Comparison of ENCODE assay signal across 8 cellular contexts in the genomic region with DNA sequence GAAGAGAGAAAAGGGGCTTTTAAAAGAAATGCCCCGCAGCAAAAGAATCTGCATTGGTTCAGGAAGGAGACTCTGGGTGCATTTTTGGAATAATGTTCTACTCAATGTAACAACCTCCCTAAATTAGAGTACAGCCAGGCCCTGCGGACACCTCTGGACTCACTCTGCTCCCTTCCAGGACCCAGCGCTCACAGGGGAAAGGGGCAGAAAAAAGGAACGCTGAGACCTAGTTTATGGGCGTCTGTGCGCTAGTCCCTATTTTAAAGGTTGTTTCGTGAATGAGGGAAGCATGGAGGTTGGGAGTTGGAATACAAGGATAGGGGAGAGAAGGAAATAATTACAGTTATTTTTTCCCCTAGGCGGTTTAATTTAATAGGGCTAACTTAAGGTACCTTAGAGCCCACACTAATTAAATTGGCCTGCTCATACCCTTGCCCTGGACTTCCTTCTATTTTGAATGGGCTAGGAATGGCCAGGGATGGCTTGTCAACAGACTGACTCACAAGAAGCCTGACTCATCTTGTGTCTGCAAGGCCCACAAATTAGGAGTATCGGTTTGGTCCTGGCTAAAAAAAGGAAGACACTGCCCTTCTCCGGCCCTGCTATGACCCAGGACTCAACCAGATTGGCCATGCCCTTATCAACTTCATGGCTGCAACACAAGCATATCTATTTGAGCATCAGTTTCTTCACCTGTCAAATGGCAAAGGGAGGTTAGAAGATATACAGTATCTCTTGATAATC. TPM values are rescaled to one million over a fixed set of nuclear protein-coding genes. Genes with fewer than 3 reads are reported as not detected.
DNase-seq lines count a peak whose midpoint lies in the region; ATAC-seq and TF ChIP-seq lines count a peak whose summit lies in the region.

No MANE protein-coding gene starts in this region.

- H3K4me1 ChIP-seq in HEK293 (ENCODE audit: control insufficient read depth, insufficient read depth, low read length) (peaks cover 16% of the 10 kb centered on the region), foreskin keratinocyte (peaks cover 24% of the 10 kb centered on the region)

- H3K27me3 ChIP-seq in foreskin keratinocyte = no peaks in the 10 kb centered on the region

- peaks cover 6% of the 10 kb centered on the region; the same call in 1 of the 2 replicates for H3K27me3 Mint-ChIP-seq in WTC11 (ENCODE audit: low read depth)

- ATAC-seq in WTC11 (no peak), foreskin keratinocyte (peak; percentile 45), HG02981 (IDR thresholded peaks at IDR 0.05; ENCODE audit: unreplicated experiment) (no peak)

- peaks cover 0 to 2% of the 10 kb centered on the region in 2 experiments; a peak in 1 of 3 replicates for H3K36me3 ChIP-seq in HEK293 (ENCODE audit: control insufficient read depth in 2 of 2, insufficient read depth in 1 of 2, low read length in 2 of 2)

- CTCF ChIA-PET in HEK293 (lab: Yijun Ruan, JAX) (interaction anchor here (1.2 kb wide), 2 partner anchors 81 to 96 kb away, joined by 3 to 16 read pairs; no protein-coding TSS in a partner anchor), WTC11 (lab: Charles Lee) (interaction anchor here (0.8 to 5.6 kb wide), 10 partner anchors 16 to 227 kb away, joined by 3 to 145 read pairs (median 5); no protein-coding TSS in a partner anchor)

- no peak overlapping the region; the same call in 1 of the 2 replicates for H3K4me3 ChIP-seq in HEK293 (ENCODE audit: low read depth, low read length)

- H3K27ac ChIP-seq in HEK293 (ENCODE audit: extremely low read depth, low read depth, low read length) (peak overlapping the region; percentile 62), foreskin keratinocyte (peak overlapping the region; percentile 69)

- peak overlapping the region; percentile 99 for H3K27ac Mint-ChIP-seq in WTC11

- POLR2A ChIA-PET in HEK293 (lab: Yijun Ruan, JAX) = interaction anchor here (0.9 to 2.3 kb wide), 6 partner anchors 11 to 462 kb away, joined by 3 to 44 read pairs (median 5); a partner anchor contains a TSS
- POLR2A ChIA-PET in WTC11 (lab: Charles Lee) = interaction anchor here (0.6 to 2.6 kb wide), 16 partner anchors 11 to 208 kb away, joined by 3 to 127 read pairs (median 4); a partner anchor contains a TSS

- DNase-seq in AG08396 (ENCODE audit: low spot score) = peak; percentile 81
- no peak for DNase-seq in WTC11 (ENCODE audit: low spot score)
- DNase-seq in foreskin keratinocyte = peak; percentile 44 to 71
- DNase-seq in pulmonary artery endothelial cell (ENCODE audit: low read depth, low spot score) = peak; percentile 43
- no peak for DNase-seq in UCSD-AML1 (lab: John Stamatoyannopoulos, UW; ENCODE audit: unreplicated experiment)
- DNase-seq in activated CD4-positive, CD25-positive, alpha-beta regulatory T cell (lab: John Stamatoyannopoulos, UW) = no peak

- peaks cover 61% of the 10 kb centered on the region for H3K4me1 Mint-ChIP-seq in WTC11

- H3K36me3 Mint-ChIP-seq in WTC11 = peaks cover 6% of the 10 kb centered on the region

- peak overlapping the region; percentile 88 for H3K4me3 Mint-ChIP-seq in WTC11

- H3K9me3 Mint-ChIP-seq in WTC11 = no peaks in the 10 kb centered on the region

- TF ChIP-seq CTCF in HEK293 (tag by site-specific recombination; IDR thresholded peaks at IDR 0.05) = no peak
- no peak for TF ChIP-seq CTCF in WTC11 (IDR thresholded peaks at IDR 0.05)
- no peak for TF ChIP-seq CTCF in foreskin keratinocyte (conservative IDR thresholded peaks at IDR 0.05)

- no peaks in the 10 kb centered on the region for H3K9me3 ChIP-seq in HEK293 (ENCODE audit: control insufficient read depth, insufficient read depth, low read depth, low read length)

TF ChIP-seq in HEK293, 187 proteins besides CTCF, POLR2A, EP300 and RAD21 (continues in another document):
- TF ChIP-seq ZBTB1 (tag by site-specific recombination; IDR thresholded peaks at IDR 0.05) = no peak
- no peak for TF ChIP-seq HOXC10 (CRISPR knock-in tag; IDR thresholded peaks at IDR 0.05)
- TF ChIP-seq, protein P1, sequence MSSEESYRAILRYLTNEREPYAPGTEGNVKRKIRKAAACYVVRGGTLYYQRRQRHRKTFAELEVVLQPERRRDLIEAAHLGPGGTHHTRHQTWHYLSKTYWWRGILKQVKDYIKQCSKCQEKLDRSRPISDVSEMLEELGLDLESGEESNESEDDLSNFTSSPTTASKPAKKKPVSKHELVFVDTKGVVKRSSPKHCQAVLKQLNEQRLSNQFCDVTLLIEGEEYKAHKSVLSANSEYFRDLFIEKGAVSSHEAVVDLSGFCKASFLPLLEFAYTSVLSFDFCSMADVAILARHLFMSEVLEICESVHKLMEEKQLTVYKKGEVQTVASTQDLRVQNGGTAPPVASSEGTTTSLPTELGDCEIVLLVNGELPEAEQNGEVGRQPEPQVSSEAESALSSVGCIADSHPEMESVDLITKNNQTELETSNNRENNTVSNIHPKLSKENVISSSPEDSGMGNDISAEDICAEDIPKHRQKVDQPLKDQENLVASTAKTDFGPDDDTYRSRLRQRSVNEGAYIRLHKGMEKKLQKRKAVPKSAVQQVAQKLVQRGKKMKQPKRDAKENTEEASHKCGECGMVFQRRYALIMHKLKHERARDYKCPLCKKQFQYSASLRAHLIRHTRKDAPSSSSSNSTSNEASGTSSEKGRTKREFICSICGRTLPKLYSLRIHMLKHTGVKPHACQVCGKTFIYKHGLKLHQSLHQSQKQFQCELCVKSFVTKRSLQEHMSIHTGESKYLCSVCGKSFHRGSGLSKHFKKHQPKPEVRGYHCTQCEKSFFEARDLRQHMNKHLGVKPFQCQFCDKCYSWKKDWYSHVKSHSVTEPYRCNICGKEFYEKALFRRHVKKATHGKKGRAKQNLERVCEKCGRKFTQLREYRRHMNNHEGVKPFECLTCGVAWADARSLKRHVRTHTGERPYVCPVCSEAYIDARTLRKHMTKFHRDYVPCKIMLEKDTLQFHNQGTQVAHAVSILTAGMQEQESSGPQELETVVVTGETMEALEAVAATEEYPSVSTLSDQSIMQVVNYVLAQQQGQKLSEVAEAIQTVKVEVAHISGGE (tag by site-specific recombination; conservative IDR thresholded peaks at IDR 0.05; ENCODE audit: low read depth) = no peak
- TF ChIP-seq ZNF768 (tag by site-specific recombination; IDR thresholded peaks at IDR 0.05) = no peak
- TF ChIP-seq FEZF1 (tag by site-specific recombination; IDR thresholded peaks at IDR 0.05) = no peak
- no peak for TF ChIP-seq ZNF311 (tag by site-specific recombination; IDR thresholded peaks at IDR 0.05; ENCODE audit: borderline replicate concordance)
- no peak for TF ChIP-seq ZNF610 (tag by site-specific recombination; IDR thresholded peaks at IDR 0.05; ENCODE audit: borderline replicate concordance)
- TF ChIP-seq YY2 (tag by site-specific recombination; IDR thresholded peaks at IDR 0.05) = no peak
- 0 out of 2 replicates have a peak, but pooled peaks have one; percentile 1 for TF ChIP-seq ZNF623 (tag by site-specific recombination; IDR thresholded peaks at IDR 0.05)
- no peak for TF ChIP-seq ZNF549 (tag by site-specific recombination; IDR thresholded peaks at IDR 0.05)

TF ChIP-seq in WTC11, 78 proteins besides CTCF, POLR2A, EP300 and RAD21:
- no peak for TF ChIP-seq NFYB (CRISPR knock-in tag; conservative IDR thresholded peaks at IDR 0.05; ENCODE audit: low read depth)
- TF ChIP-seq ELF4 (CRISPR knock-in tag; IDR thresholded peaks at IDR 0.05; ENCODE audit: low read depth) = no peak
- TF ChIP-seq, protein P2, sequence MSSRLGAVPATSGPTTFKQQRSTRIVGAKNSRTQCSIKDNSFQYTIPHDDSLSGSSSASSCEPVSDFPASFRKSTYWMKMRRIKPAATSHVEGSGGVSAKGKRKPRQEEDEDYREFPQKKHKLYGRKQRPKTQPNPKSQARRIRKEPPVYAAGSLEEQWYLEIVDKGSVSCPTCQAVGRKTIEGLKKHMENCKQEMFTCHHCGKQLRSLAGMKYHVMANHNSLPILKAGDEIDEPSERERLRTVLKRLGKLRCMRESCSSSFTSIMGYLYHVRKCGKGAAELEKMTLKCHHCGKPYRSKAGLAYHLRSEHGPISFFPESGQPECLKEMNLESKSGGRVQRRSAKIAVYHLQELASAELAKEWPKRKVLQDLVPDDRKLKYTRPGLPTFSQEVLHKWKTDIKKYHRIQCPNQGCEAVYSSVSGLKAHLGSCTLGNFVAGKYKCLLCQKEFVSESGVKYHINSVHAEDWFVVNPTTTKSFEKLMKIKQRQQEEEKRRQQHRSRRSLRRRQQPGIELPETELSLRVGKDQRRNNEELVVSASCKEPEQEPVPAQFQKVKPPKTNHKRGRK (CRISPR knock-in tag; IDR thresholded peaks at IDR 0.05; ENCODE audit: borderline replicate concordance) = no peak
- TF ChIP-seq ZNF416 (CRISPR knock-in tag; IDR thresholded peaks at IDR 0.05) = no peak
- no peak for TF ChIP-seq ZNF219 (CRISPR knock-in tag; IDR thresholded peaks at IDR 0.05; ENCODE audit: borderline replicate concordance)
- TF ChIP-seq SOX15 (CRISPR knock-in tag; IDR thresholded peaks at IDR 0.05) = no peak
- no peak for TF ChIP-seq ATF1 (CRISPR knock-in tag; IDR thresholded peaks at IDR 0.05)
- no peak for TF ChIP-seq ZNF263 (CRISPR knock-in tag; IDR thresholded peaks at IDR 0.05; ENCODE audit: low read depth)
- TF ChIP-seq JUN (CRISPR knock-in tag; IDR thresholded peaks at IDR 0.05) = no peak

RNA-seq across cellular contexts. Expression of a gene that starts 1.9 kb away (rescaled TPM):
- total RNA-seq in WTC11 (2021) (98.8 to 115 TPM (median 105 TPM) in 3 replicates), foreskin keratinocyte (12.7 and 14.9 TPM in 2 replicates), pulmonary artery endothelial cell (10.5 and 12.1 TPM in 2 replicates)
- 13.3 and 17.0 TPM in 2 replicates for polyA plus RNA-seq in foreskin keratinocyte

Comparison
In these comparisons a context has a peak if more than half of its experiments do, and no peak if none do; other contexts are left out.
1. DNase-seq: peak in AG08396 (single experiment), foreskin keratinocyte (2 of 2) and pulmonary artery endothelial cell (single experiment); none in WTC11 (single experiment), UCSD-AML1 (single experiment) and activated CD4-positive, CD25-positive, alpha-beta regulatory T cell (0 of 4).